In genomic region chr20:34825530-34826362, GRCh38 we compare ENCODE assay signal across 1 cellular context.
TF ChIP-seq lines count a peak whose summit lies in the region.

NCOA6 (minus strand) TSS chr20:34825651; CDS start chr20:34782355, 43,296 bp downstream.

TF ChIP-seq in HepG2, 621 proteins besides CTCF, POLR2A, EP300 and RAD21 (continued from another document and continues in another):
- peak; percentile 64; the same call in 1 of the 2 replicates for TF ChIP-seq PRDM10 (CRISPR knock-in tag; IDR thresholded peaks at IDR 0.05; ENCODE audit: low read depth)
- TF ChIP-seq MTF1 (CRISPR knock-in tag; IDR thresholded peaks at IDR 0.05), result no peak
- TF ChIP-seq HNRNPUL1 (IDR thresholded peaks at IDR 0.05; ENCODE audit: low read depth, low read length), result no peak
- peak; percentile 98 for TF ChIP-seq CHD4 (IDR thresholded peaks at IDR 0.05; ENCODE audit: borderline replicate concordance, low read length)
- TF ChIP-seq ZNF362 (CRISPR knock-in tag; IDR thresholded peaks at IDR 0.05; ENCODE audit: borderline replicate concordance), result no peak
- no peak for TF ChIP-seq GPBP1L1 (CRISPR knock-in tag; IDR thresholded peaks at IDR 0.05)
- TF ChIP-seq NCOA5 (CRISPR knock-in tag; IDR thresholded peaks at IDR 0.05), result no peak
- no peak for TF ChIP-seq RARG (CRISPR knock-in tag; IDR thresholded peaks at IDR 0.05; ENCODE audit: low read depth)
- TF ChIP-seq ZNF790 (CRISPR knock-in tag; IDR thresholded peaks at IDR 0.05; ENCODE audit: borderline replicate concordance), result 0 out of 2 replicates have a peak, but pooled peaks have one; percentile 49
- TF ChIP-seq FOXA3 (CRISPR knock-in tag; IDR thresholded peaks at IDR 0.05), result no peak; the same call in none of the 2 replicates
- no peak for TF ChIP-seq SP1 (IDR thresholded peaks at IDR 0.05)
- peak; percentile 82 for TF ChIP-seq SP1 (CRISPR knock-in tag; IDR thresholded peaks at IDR 0.05)
- TF ChIP-seq PAX8 (CRISPR knock-in tag; IDR thresholded peaks at IDR 0.05; ENCODE audit: borderline replicate concordance), result no peak; the same call in 1 of the 2 replicates
- no peak for TF ChIP-seq ZNF703 (CRISPR knock-in tag; IDR thresholded peaks at IDR 0.05; ENCODE audit: borderline replicate concordance)
- no peak for TF ChIP-seq PBX2 (CRISPR knock-in tag; IDR thresholded peaks at IDR 0.05)
- TF ChIP-seq ZNF749 (CRISPR knock-in tag; IDR thresholded peaks at IDR 0.05; ENCODE audit: borderline replicate concordance), result no peak; the same call in 1 of the 2 replicates
- TF ChIP-seq GATAD2A (CRISPR knock-in tag; IDR thresholded peaks at IDR 0.05), result peak; percentile 62; the same call in 1 of the 2 replicates
- TF ChIP-seq SYNCRIP (IDR thresholded peaks at IDR 0.05; ENCODE audit: insufficient read depth, low read depth, low read length), result no peak
- TF ChIP-seq NRL (CRISPR knock-in tag; IDR thresholded peaks at IDR 0.05; ENCODE audit: borderline replicate concordance), result no peak
- TF ChIP-seq FOXO4 (CRISPR knock-in tag; conservative IDR thresholded peaks at IDR 0.05), result no peak
- no peak for TF ChIP-seq NAIF1 (CRISPR knock-in tag; IDR thresholded peaks at IDR 0.05; ENCODE audit: borderline replicate concordance)
- 0 out of 2 replicates have a peak, but pooled peaks have one; percentile 60 for TF ChIP-seq ZNF205 (CRISPR knock-in tag; IDR thresholded peaks at IDR 0.05)
- peak; percentile 36; the same call in 1 of the 2 replicates for TF ChIP-seq SP2 (CRISPR knock-in tag; IDR thresholded peaks at IDR 0.05)
- TF ChIP-seq NFYB (CRISPR knock-in tag; IDR thresholded peaks at IDR 0.05), result no peak
- no peak for TF ChIP-seq FOXM1 (CRISPR knock-in tag; IDR thresholded peaks at IDR 0.05)
- TF ChIP-seq KAT8 (CRISPR knock-in tag; IDR thresholded peaks at IDR 0.05), result peak; percentile 64
- no peak for TF ChIP-seq DZIP1 (CRISPR knock-in tag; IDR thresholded peaks at IDR 0.05)
- TF ChIP-seq DDIT3 (CRISPR knock-in tag; IDR thresholded peaks at IDR 0.05), result no peak
- peak; percentile 38; the same call in 1 of the 2 replicates for TF ChIP-seq ZNF232 (CRISPR knock-in tag; IDR thresholded peaks at IDR 0.05; ENCODE audit: borderline replicate concordance)
- TF ChIP-seq ZNF383 (CRISPR knock-in tag; IDR thresholded peaks at IDR 0.05; ENCODE audit: borderline replicate concordance), result no peak
- TF ChIP-seq ZNF296 (CRISPR knock-in tag; conservative IDR thresholded peaks at IDR 0.05), result no peak
- TF ChIP-seq ZNF639 (CRISPR knock-in tag; conservative IDR thresholded peaks at IDR 0.05), result peak; percentile 60
- TF ChIP-seq SCMH1 (CRISPR knock-in tag; IDR thresholded peaks at IDR 0.05; ENCODE audit: borderline replicate concordance), result no peak
- 0 out of 2 replicates have a peak, but pooled peaks have one; percentile 22 for TF ChIP-seq GMEB1 (CRISPR knock-in tag; IDR thresholded peaks at IDR 0.05; ENCODE audit: borderline replicate concordance)
- 0 out of 2 replicates have a peak, but pooled peaks have one; percentile 72 for TF ChIP-seq ZFP37 (CRISPR knock-in tag; IDR thresholded peaks at IDR 0.05; ENCODE audit: borderline replicate concordance)
- no peak; the same call in 1 of the 2 replicates for TF ChIP-seq ZNF674 (CRISPR knock-in tag; IDR thresholded peaks at IDR 0.05; ENCODE audit: low read depth)
- peak; percentile 90 for TF ChIP-seq ZNF281 (CRISPR knock-in tag; IDR thresholded peaks at IDR 0.05; ENCODE audit: borderline replicate concordance)
- TF ChIP-seq ZNF691 (CRISPR knock-in tag; IDR thresholded peaks at IDR 0.05; ENCODE audit: borderline replicate concordance, low read depth), result peak; percentile 97
- TF ChIP-seq STAT5B (CRISPR knock-in tag; IDR thresholded peaks at IDR 0.05), result peak; percentile 52; the same call in 1 of the 2 replicates
- peak; percentile 78; the same call in 1 of the 2 replicates for TF ChIP-seq ZNF331 (CRISPR knock-in tag; IDR thresholded peaks at IDR 0.05)
- no peak for TF ChIP-seq BATF2 (CRISPR knock-in tag; IDR thresholded peaks at IDR 0.05)
- no peak for TF ChIP-seq ZNF549 (CRISPR knock-in tag; IDR thresholded peaks at IDR 0.05)
